1 cellular context compared by ENCODE assay signal in the genomic region with DNA sequence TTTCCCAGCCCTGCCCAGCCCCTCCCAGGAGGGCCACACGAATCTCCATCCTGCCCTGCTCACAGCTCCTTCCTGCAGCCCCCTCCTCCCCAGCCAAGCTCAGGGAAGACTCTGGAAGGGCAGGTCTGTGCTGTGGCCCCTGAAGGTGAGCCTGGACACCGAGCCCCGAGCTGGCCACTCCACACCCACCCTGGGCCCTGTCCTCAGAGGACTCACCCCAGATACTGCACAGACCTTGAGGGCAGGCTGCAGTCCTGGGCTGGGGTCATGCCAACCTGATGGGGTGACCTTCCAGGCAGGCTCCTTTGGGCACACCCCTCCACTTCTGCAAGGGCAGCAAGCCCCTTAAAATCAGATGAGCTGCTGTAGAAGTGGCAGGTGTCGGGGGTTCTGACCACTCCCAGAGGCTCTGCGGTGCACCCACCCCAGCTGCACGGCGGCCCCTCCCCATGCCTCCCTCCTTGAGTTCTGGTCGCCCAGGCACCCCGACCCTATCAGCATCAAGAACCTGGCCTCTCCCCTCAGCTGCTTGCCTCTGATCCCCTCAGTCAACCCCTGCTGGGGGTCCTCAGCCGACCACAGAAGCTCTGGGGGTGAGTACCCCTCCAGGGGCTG.
A peak's percentile ranks its signal among the peaks of the same experiment; 100 is the strongest.
TF ChIP-seq lines count a peak whose summit lies in the region.

No MANE protein-coding gene starts in this region.

TF ChIP-seq in HEK293, 187 proteins besides CTCF, POLR2A, EP300 and RAD21:
- TF ChIP-seq PRDM2 (tag by site-specific recombination; IDR thresholded peaks at IDR 0.05; ENCODE audit: borderline replicate concordance) (no peak), EGR2 (tag by site-specific recombination; IDR thresholded peaks at IDR 0.05; ENCODE audit: low read depth) (0 out of 2 replicates have a peak, but pooled peaks have one; percentile 2)
- TF ChIP-seq, protein P1, sequence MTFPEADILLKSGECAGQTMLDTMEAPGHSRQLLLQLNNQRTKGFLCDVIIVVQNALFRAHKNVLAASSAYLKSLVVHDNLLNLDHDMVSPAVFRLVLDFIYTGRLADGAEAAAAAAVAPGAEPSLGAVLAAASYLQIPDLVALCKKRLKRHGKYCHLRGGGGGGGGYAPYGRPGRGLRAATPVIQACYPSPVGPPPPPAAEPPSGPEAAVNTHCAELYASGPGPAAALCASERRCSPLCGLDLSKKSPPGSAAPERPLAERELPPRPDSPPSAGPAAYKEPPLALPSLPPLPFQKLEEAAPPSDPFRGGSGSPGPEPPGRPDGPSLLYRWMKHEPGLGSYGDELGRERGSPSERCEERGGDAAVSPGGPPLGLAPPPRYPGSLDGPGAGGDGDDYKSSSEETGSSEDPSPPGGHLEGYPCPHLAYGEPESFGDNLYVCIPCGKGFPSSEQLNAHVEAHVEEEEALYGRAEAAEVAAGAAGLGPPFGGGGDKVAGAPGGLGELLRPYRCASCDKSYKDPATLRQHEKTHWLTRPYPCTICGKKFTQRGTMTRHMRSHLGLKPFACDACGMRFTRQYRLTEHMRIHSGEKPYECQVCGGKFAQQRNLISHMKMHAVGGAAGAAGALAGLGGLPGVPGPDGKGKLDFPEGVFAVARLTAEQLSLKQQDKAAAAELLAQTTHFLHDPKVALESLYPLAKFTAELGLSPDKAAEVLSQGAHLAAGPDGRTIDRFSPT (tag by site-specific recombination; IDR thresholded peaks at IDR 0.05): 0 out of 2 replicates have a peak, but pooled peaks have one; percentile 4
